Comparison of ENCODE assay signal across 8 cellular contexts in genomic region chr12:3200032-3200617, GRCh38.
DNase-seq lines count a peak whose midpoint lies in the region; ATAC-seq and TF ChIP-seq lines count a peak whose summit lies in the region.

No MANE protein-coding gene starts in this region.

- DNase-seq in A673 (ENCODE audit: low spot score) (peak; percentile 93), left cardiac atrium (peak; percentile 66), psoas muscle (peak; percentile 50 to 74), mucosa of gallbladder (ENCODE audit: low spot score) (no peak)
- DNase-seq in activated CD8-positive, alpha-beta T cell treated with anti-CD3 and anti-CD28 coated beads for 36 hours, result no peak

- H3K4me3 Mint-ChIP-seq in activated CD8-positive, alpha-beta T cell treated with anti-CD3 and anti-CD28 coated beads for 36 hours, result peak overlapping the region; percentile 22

- H3K4me1 ChIP-seq in A673 (ENCODE audit: insufficient read depth, low read length, poor library complexity, severe bottlenecking), result peaks cover 30% of the 10 kb centered on the region
- peaks cover 44% of the 10 kb centered on the region for H3K4me1 ChIP-seq in HUES6 (ENCODE audit: control insufficient read depth, insufficient read depth, low read length)
- peaks cover 42% of the 10 kb centered on the region for H3K4me1 ChIP-seq in psoas muscle

- no peaks in the 10 kb centered on the region for H3K9me3 Mint-ChIP-seq in activated CD8-positive, alpha-beta T cell treated with anti-CD3 and anti-CD28 coated beads for 36 hours

- POLR2A ChIA-PET in A673 (lab: Charles Lee; ENCODE audit: low non-redundant PET), result no interaction called here
- POLR2A ChIA-PET in activated CD8-positive, alpha-beta T cell treated with anti-CD3 and anti-CD28 coated beads for 36 hours (lab: Charles Lee), result interaction anchor here (1.1 kb wide), 1 partner anchor 14 kb away, joined by 3 read pairs; no protein-coding TSS in a partner anchor

- intact Hi-C loops in A673 (cut with micrococcal nuclease; ENCODE audit: unreplicated experiment), result loop anchor here (2.0 to 5.0 kb wide), 2 partner anchors 43 to 123 kb away; partner anchors contain the start of gene TSPAN9
- intact Hi-C loops in activated CD8-positive, alpha-beta T cell treated with anti-CD3 and anti-CD28 coated beads for 36 hours (cut with micrococcal nuclease), result loop anchor here (5.0 kb wide), 1 partner anchor 128 kb away; no protein-coding TSS in a partner anchor
- intact Hi-C loops in left cardiac atrium (cut with DNase I), result loop anchor here (5.0 to 10.0 kb wide), 6 partner anchors 62 to 128 kb away; partner anchors contain the start of gene TSPAN9 (in 1 of the 2)
- intact Hi-C loops in psoas muscle (cut with DNase I), result loop anchor here (5.0 kb wide), 5 partner anchors 37 to 128 kb away; no protein-coding TSS in a partner anchor

- TF ChIP-seq CTCF in A673 (conservative IDR thresholded peaks at IDR 0.05; ENCODE audit: low read depth, low read length) (no peak), psoas muscle (IDR thresholded peaks at IDR 0.05) (no peak)
- no peak for TF ChIP-seq CTCF in activated CD8-positive, alpha-beta T cell treated with anti-CD3 and anti-CD28 coated beads for 36 hours (IDR thresholded peaks at IDR 0.05)

- BruUV-seq in A673 (replicated peaks; lab: Mats Ljungman, UMichigan), result no TSS peak

- peak overlapping the region; percentile 53 for H3K4me3 ChIP-seq in A673 (ENCODE audit: low read depth, low read length, poor library complexity, severe bottlenecking)
- H3K4me3 ChIP-seq in HUES6 (ENCODE audit: low read depth, low read length), result peak overlapping the region; percentile 74
- H3K4me3 ChIP-seq in psoas muscle, result peak overlapping the region; percentile 71

- no peaks in the 10 kb centered on the region for H3K9me3 ChIP-seq in A673 (ENCODE audit: low read depth, low read length, poor library complexity, severe bottlenecking)
- H3K9me3 ChIP-seq in HUES6 (ENCODE audit: control insufficient read depth, insufficient read depth, low read depth, low read length), result no peaks in the 10 kb centered on the region
- H3K9me3 ChIP-seq in psoas muscle, result no peaks in the 10 kb centered on the region

- no peak overlapping the region for H3K27ac Mint-ChIP-seq in activated CD8-positive, alpha-beta T cell treated with anti-CD3 and anti-CD28 coated beads for 36 hours

- WGBS in psoas muscle, 3 donors, result 1 to 9% (median 3%) methylated on average over 40 to 49 of the region's 49 CpGs

- no peaks in the 10 kb centered on the region for H3K36me3 ChIP-seq in A673 (ENCODE audit: insufficient read depth, low read length, poor library complexity, severe bottlenecking)
- no peaks in the 10 kb centered on the region for H3K36me3 ChIP-seq in HUES6 (ENCODE audit: control insufficient read depth, insufficient read depth, low read length)
- H3K36me3 ChIP-seq in psoas muscle (ENCODE audit: insufficient read depth in 1 of 2, low read depth in 1 of 2), result no peaks in the 10 kb centered on the region

- H3K27me3 ChIP-seq in A673 (replicated peaks; ENCODE audit: insufficient read depth, low read depth, low read length, poor library complexity), result peaks cover 6% of the 10 kb centered on the region
- H3K27me3 ChIP-seq in HUES6 (ENCODE audit: control insufficient read depth, insufficient read depth, low read length), result peaks cover 41% of the 10 kb centered on the region
- no peaks in the 10 kb centered on the region for H3K27me3 ChIP-seq in psoas muscle (ENCODE audit: insufficient read depth in 3 of 3, low read length in 2 of 3)

- H3K9ac ChIP-seq in HUES6 (ENCODE audit: low read length), result peak overlapping the region; percentile 61

- no peaks in the 10 kb centered on the region for H3K36me3 Mint-ChIP-seq in activated CD8-positive, alpha-beta T cell treated with anti-CD3 and anti-CD28 coated beads for 36 hours (ENCODE audit: low read depth)

- peak; percentile 48 for ATAC-seq in activated CD8-positive, alpha-beta T cell treated with anti-CD3 and anti-CD28 coated beads for 36 hours
- ATAC-seq in left cardiac atrium (peak; percentile 69 to 80), psoas muscle (peak; percentile 64 to 81 (median 76)), GM19351 (IDR thresholded peaks at IDR 0.05; ENCODE audit: unreplicated experiment) (no peak), HG03095 (IDR thresholded peaks at IDR 0.05; ENCODE audit: unreplicated experiment) (no peak)

- CTCF ChIA-PET in A673 (lab: Charles Lee), result interaction anchor here (0.8 kb wide), 1 partner anchor 48 kb away, joined by 3 read pairs; no protein-coding TSS in a partner anchor
- CTCF ChIA-PET in activated CD8-positive, alpha-beta T cell treated with anti-CD3 and anti-CD28 coated beads for 36 hours (lab: Charles Lee), result interaction anchor here (1.9 kb wide), 1 partner anchor 75 kb away, joined by 5 read pairs; no protein-coding TSS in a partner anchor

- peaks cover 36% of the 10 kb centered on the region for H3K27me3 Mint-ChIP-seq in activated CD8-positive, alpha-beta T cell treated with anti-CD3 and anti-CD28 coated beads for 36 hours

- H3K4me1 Mint-ChIP-seq in activated CD8-positive, alpha-beta T cell treated with anti-CD3 and anti-CD28 coated beads for 36 hours (ENCODE audit: low read depth), result peaks cover 3% of the 10 kb centered on the region

- H3K27ac ChIP-seq in A673 (ENCODE audit: low read depth, low read length, poor library complexity, severe bottlenecking), result no peak overlapping the region
- H3K27ac ChIP-seq in HUES6 (ENCODE audit: low read depth, low read length), result no peak overlapping the region
- peak overlapping the region; percentile 67 for H3K27ac ChIP-seq in psoas muscle

Comparison
In these comparisons a context has a peak if more than half of its experiments do, and no peak if none do; other contexts are left out.
1. DNase-seq: peak in A673 (single experiment), left cardiac atrium (single experiment) and psoas muscle (2 of 2); none in activated CD8-positive, alpha-beta T cell treated with anti-CD3 and anti-CD28 coated beads for 36 hours (single experiment) and mucosa of gallbladder (single experiment).
2. ATAC-seq: peak in activated CD8-positive, alpha-beta T cell treated with anti-CD3 and anti-CD28 coated beads for 36 hours (single experiment), left cardiac atrium (2 of 2) and psoas muscle (4 of 4); none in GM19351 (single experiment) and HG03095 (single experiment).
3. Peak in every context shown above with its lines, with median percentiles within 50 percentile points of each other: H3K4me3 ChIP-seq.